14 cellular contexts compared by ENCODE assay signal in the genomic region with DNA sequence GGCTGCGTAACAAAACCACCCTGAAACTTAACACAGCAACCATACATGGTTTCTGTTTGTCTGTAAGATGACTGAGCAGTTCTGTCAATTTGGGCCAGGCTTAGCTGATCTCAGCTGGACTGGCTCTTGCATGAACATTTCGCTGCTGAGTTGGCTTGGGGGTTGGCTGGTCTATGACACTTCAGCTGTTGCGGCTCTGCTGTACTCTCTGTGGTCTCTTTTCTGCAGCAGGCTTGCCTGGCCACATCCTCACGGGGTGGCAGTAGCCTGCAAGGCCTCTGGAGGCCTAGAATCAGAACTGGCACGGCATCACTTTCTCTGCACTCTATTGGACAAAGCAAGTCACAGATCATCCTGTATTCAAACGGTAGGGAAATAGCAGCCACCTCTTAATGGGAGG.
DNase-seq lines count a peak whose midpoint lies in the region; ATAC-seq and TF ChIP-seq lines count a peak whose summit lies in the region.
"Had no signal": no experiment of that assay in that cellular context is flagged by ENCODE, and none has a peak within 500 bp of the region (broad histone marks: within the 10 kb centered on the region; RNA-seq: fewer than 3 reads in every experiment).

No MANE protein-coding gene starts in this region.

- H3K27ac ChIP-seq in coronary artery = no peak overlapping the region
- H3K27ac ChIP-seq: colonic mucosa, SJSA1 had no signal

- ATAC-seq in sciatic nerve = no peak

- DNase-seq in NK-92 (lab: John Stamatoyannopoulos, UW; ENCODE audit: unreplicated experiment) (peak; percentile 35), coronary artery (ENCODE audit: low spot score) (peak; percentile 58), DMS153 treated with DMSO at 0.1 percent for 48 hours (lab: John Stamatoyannopoulos, UW; ENCODE audit: unreplicated experiment) (no peak), erythroblast (lab: John Stamatoyannopoulos, UW) (no peak), sciatic nerve (ENCODE audit: low spot score) (no peak), NCI-H1436 (lab: John Stamatoyannopoulos, UW) (no peak)
- peak; percentile 9 to 40 (median 19) for DNase-seq in activated CD8-positive, alpha-beta memory T cell treated with anti-CD3 and anti-CD28 coated beads for 48 hours (ENCODE audit: low read depth in 2 of 3, low spot score in 2 of 3)
- peak; percentile 33 to 34 for DNase-seq in stimulated activated CD8-positive, alpha-beta memory T cell treated with anti-CD3 and anti-CD28 coated beads, Interleukin-2, amount 100 ng/mL, for 1 hour (ENCODE audit: low read depth in 2 of 2)
- DNase-seq: colonic mucosa, HFFc6, mesenchymal stem cell, NCI-H446, retina had no signal

- TF ChIP-seq POLR2A in erythroblast (IDR thresholded peaks at IDR 0.05; ENCODE audit: low read length) = no peak

- TF ChIP-seq CTCF in coronary artery (IDR thresholded peaks at IDR 0.05) = no peak

- intact Hi-C loops in sciatic nerve (cut with DNase I) = no loop called here

- H3K4me3 ChIP-seq in coronary artery = no peak overlapping the region
- H3K4me3 ChIP-seq: colonic mucosa, SJSA1 had no signal

Comparison
In these comparisons a context has a peak if more than half of its experiments do, and no peak if none do; other contexts are left out.
1. DNase-seq: peak in NK-92 (single experiment), activated CD8-positive, alpha-beta memory T cell treated with anti-CD3 and anti-CD28 coated beads for 48 hours (3 of 3), coronary artery (single experiment) and stimulated activated CD8-positive, alpha-beta memory T cell treated with anti-CD3 and anti-CD28 coated beads, Interleukin-2, amount 100 ng/mL, for 1 hour (2 of 2); none in DMS153 treated with DMSO at 0.1 percent for 48 hours (single experiment), erythroblast (0 of 2), sciatic nerve (single experiment) and NCI-H1436 (single experiment).